In the genomic region with DNA sequence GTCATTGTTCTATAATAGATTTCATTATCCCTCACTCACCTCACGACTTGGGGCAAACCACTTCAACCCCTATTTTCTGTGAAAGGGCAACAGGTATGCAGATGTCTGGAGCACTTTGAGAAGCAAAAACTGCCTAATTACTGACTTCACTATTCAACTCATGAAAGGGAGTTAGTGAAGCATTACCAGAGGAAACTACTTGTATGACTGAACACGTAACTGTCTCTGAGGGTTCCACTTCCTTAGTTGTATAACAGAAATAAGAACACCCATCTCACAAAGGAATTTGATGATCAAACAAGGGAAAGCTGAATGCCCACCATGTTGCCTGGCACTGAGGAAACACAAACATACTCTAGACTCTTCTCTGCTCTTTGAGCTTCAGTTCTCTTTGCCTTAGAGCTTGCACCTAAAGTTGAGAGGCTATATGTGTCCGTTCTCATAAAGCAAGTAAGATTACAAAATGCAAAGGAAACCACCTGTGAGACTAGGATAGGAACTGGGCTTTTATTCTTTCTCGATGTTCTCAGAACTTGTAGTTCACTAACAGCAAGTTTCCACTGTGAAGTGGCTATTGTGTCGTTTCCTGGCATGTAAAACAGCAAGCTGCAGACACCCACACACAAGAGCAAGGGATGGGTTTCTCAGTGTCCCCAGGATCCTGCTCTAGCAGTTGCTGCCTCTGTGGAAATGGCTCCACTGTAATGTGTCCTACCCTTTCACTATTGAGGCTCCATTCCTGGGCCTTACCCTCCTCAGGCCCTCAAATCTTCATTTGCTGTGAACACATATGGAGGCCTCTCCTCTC, we compare ENCODE assay signal across 9 cellular contexts. TPM values are rescaled to one million over a fixed set of nuclear protein-coding genes. Genes with fewer than 3 reads are reported as not detected.
DNase-seq lines count a peak whose midpoint lies in the region; ATAC-seq, FAIRE-seq and TF ChIP-seq lines count a peak whose summit lies in the region.
"Had no signal": no experiment of that assay in that cellular context is flagged by ENCODE, and none has a peak within 500 bp of the region (broad histone marks: within the 10 kb centered on the region; RNA-seq: fewer than 3 reads in every experiment).

No MANE protein-coding gene starts in this region.

- peak in 5 of 10 experiments; percentile 12 to 41 (median 24) for DNase-seq in CD4-positive, alpha-beta T cell
- DNase-seq in activated T-cell treated with anti-CD3 and anti-CD28 coated beads for 48 hours (ENCODE audit: low read depth) (peak; percentile 31), frontal cortex (ENCODE audit: low spot score in 2 of 2) (no peak), HPDE6-E6E7 (ENCODE audit: extremely low spot score) (no peak), breast epithelium (ENCODE audit: low spot score in 2 of 2) (no peak)
- peak; percentile 67 for DNase-seq in natural killer cell treated with Interleukin-12 subunit alpha and Interleukin-12 subunit beta and Interleukin-15 and Interleukin-18, amount 100 ng/mL, for 72 hours (ENCODE audit: low spot score)

- H3K4me1 ChIP-seq in breast epithelium: peaks cover 7 to 8% of the 10 kb centered on the region in 2 donors

- no peak for TF ChIP-seq CTCF in CD4-positive, alpha-beta T cell (IDR thresholded peaks at IDR 0.05)
- TF ChIP-seq CTCF in breast epithelium (IDR thresholded peaks at IDR 0.05): no peak

- H3K36me3 ChIP-seq in breast epithelium: no peaks in the 10 kb centered on the region

- no peaks in the 10 kb centered on the region for H3K9me3 Mint-ChIP-seq in CD4-positive, alpha-beta T cell
- no peaks in the 10 kb centered on the region for H3K9me3 Mint-ChIP-seq in natural killer cell treated with Interleukin-12 subunit alpha and Interleukin-12 subunit beta and Interleukin-15 and Interleukin-18, amount 100 ng/mL, for 72 hours

- ATAC-seq in CD4-positive, alpha-beta T cell (ENCODE audit: poor library complexity): peak; percentile 33
- ATAC-seq in HG03139 (IDR thresholded peaks at IDR 0.05; ENCODE audit: unreplicated experiment): peak; percentile 51
- peak; percentile 57 to 71 for ATAC-seq in natural killer cell treated with Interleukin-12 subunit alpha and Interleukin-12 subunit beta and Interleukin-15 and Interleukin-18, amount 100 ng/mL, for 72 hours
- ATAC-seq: HCT116 had no signal

- peak overlapping the region; percentile 92 for H3K27ac Mint-ChIP-seq in CD4-positive, alpha-beta T cell
- H3K27ac Mint-ChIP-seq in natural killer cell treated with Interleukin-12 subunit alpha and Interleukin-12 subunit beta and Interleukin-15 and Interleukin-18, amount 100 ng/mL, for 72 hours: peak overlapping the region; percentile 88 to 97

- H3K4me3 Mint-ChIP-seq in CD4-positive, alpha-beta T cell: peak overlapping the region; percentile 100
- peak overlapping the region; percentile 93 for H3K4me3 Mint-ChIP-seq in natural killer cell treated with Interleukin-12 subunit alpha and Interleukin-12 subunit beta and Interleukin-15 and Interleukin-18, amount 100 ng/mL, for 72 hours

- CTCF ChIA-PET in CD4-positive, alpha-beta T cell (lab: Charles Lee): interaction anchor here (1.1 to 1.5 kb wide), 5 partner anchors 14 to 32 kb away, joined by 3 to 5 read pairs (median 3); no protein-coding TSS in a partner anchor

- FAIRE-seq in frontal cortex (lab: Jason Lieb, UNC): no peak

- no peaks in the 10 kb centered on the region for H3K27me3 ChIP-seq in CD4-positive, alpha-beta T cell (ENCODE audit: control insufficient read depth, insufficient read depth, low read length)
- no peaks in the 10 kb centered on the region for H3K27me3 ChIP-seq in breast epithelium

- H3K4me1 Mint-ChIP-seq in CD4-positive, alpha-beta T cell (ENCODE audit: low read depth): peaks cover 74% of the 10 kb centered on the region
- peaks cover 63 to 65% of the 10 kb centered on the region in 2 donors for H3K4me1 Mint-ChIP-seq in natural killer cell treated with Interleukin-12 subunit alpha and Interleukin-12 subunit beta and Interleukin-15 and Interleukin-18, amount 100 ng/mL, for 72 hours (ENCODE audit: low read depth in 2 of 2)

- peaks cover 51% of the 10 kb centered on the region for H3K36me3 Mint-ChIP-seq in CD4-positive, alpha-beta T cell (ENCODE audit: low read depth)
- H3K36me3 Mint-ChIP-seq in natural killer cell treated with Interleukin-12 subunit alpha and Interleukin-12 subunit beta and Interleukin-15 and Interleukin-18, amount 100 ng/mL, for 72 hours: no peaks in the 10 kb centered on the region

- intact Hi-C loops in CD4-positive, alpha-beta T cell (cut with DNase I, micrococcal nuclease): loop anchor here (5.0 to 10.0 kb wide), 6 partner anchors 35 to 660 kb away; partner anchors contain the start of genes DBF4 (in 2 of the 2), SLC25A40 (in 2 of the 2), CROT (in 1 of the 2) and ELAPOR2 (in 1 of the 2)
- intact Hi-C loops in breast epithelium (cut with DNase I; ENCODE audit: low total_unique reads): no loop called here

- POLR2A ChIA-PET in CD4-positive, alpha-beta T cell (lab: Charles Lee): interaction anchor here (0.8 to 13.2 kb wide), 7 partner anchors 8 to 62 kb away, joined by 3 to 357 read pairs (median 8); partner anchors contain the start of gene DMTF1

- TF ChIP-seq POLR2A in GM19099 (IDR thresholded peaks at IDR 0.05; ENCODE audit: extremely low read depth, insufficient read length, low read depth) (peak; percentile 85), breast epithelium (IDR thresholded peaks at IDR 0.05) (no peak)

- peak overlapping the region in 1 of 3 donors; percentile 97 for H3K4me3 ChIP-seq in breast epithelium

- no peaks in the 10 kb centered on the region for H3K27me3 Mint-ChIP-seq in CD4-positive, alpha-beta T cell
- peaks cover 0 to 5% of the 10 kb centered on the region in 2 donors for H3K27me3 Mint-ChIP-seq in natural killer cell treated with Interleukin-12 subunit alpha and Interleukin-12 subunit beta and Interleukin-15 and Interleukin-18, amount 100 ng/mL, for 72 hours

- H3K9me3 ChIP-seq in CD4-positive, alpha-beta T cell (ENCODE audit: control insufficient read depth, low read length): no peaks in the 10 kb centered on the region
- H3K9me3 ChIP-seq in breast epithelium: no peaks in the 10 kb centered on the region

- peak overlapping the region; percentile 97 for H3K27ac ChIP-seq in CD4-positive, alpha-beta T cell (ENCODE audit: low read depth, low read length)
- no peak overlapping the region for H3K27ac ChIP-seq in breast epithelium

RNA-seq across cellular contexts. Expression of gene TMEM243, which starts 2.6 kb away (rescaled TPM):
- 100 to 1,000 TPM; 158 to 161 TPM for total RNA-seq in CD4-positive, alpha-beta T cell
- total RNA-seq in natural killer cell treated with Interleukin-12 subunit alpha and Interleukin-12 subunit beta and Interleukin-15 and Interleukin-18, amount 100 ng/mL, for 72 hours: 10 to 100 TPM; 45.8 to 58.3 TPM
- total RNA-seq in frontal cortex (7.7 TPM), breast epithelium (10 to 100 TPM; 46.9 to 58.7 (median 50.8) TPM)

Comparison
In these comparisons a context has a peak if more than half of its experiments do, and no peak if none do; other contexts are left out.
1. DNase-seq: peak in activated T-cell treated with anti-CD3 and anti-CD28 coated beads for 48 hours (single experiment) and natural killer cell treated with Interleukin-12 subunit alpha and Interleukin-12 subunit beta and Interleukin-15 and Interleukin-18, amount 100 ng/mL, for 72 hours (single experiment); none in frontal cortex (0 of 2), HPDE6-E6E7 (single experiment) and breast epithelium (0 of 2).
2. Peak in every context shown above with its lines, with median percentiles within 50 percentile points of each other: ATAC-seq.